In genomic region chr4:124940387-124940786, GRCh38 we compare ENCODE assay signal across 12 cellular contexts.
DNase-seq lines count a peak whose midpoint lies in the region; ATAC-seq and TF ChIP-seq lines count a peak whose summit lies in the region.
"Had no signal": no experiment of that assay in that cellular context is flagged by ENCODE, and none has a peak within 500 bp of the region (broad histone marks: within the 10 kb centered on the region; RNA-seq: fewer than 3 reads in every experiment).

No MANE protein-coding gene starts in this region.

- no peaks in the 10 kb centered on the region for H3K9me3 ChIP-seq in MM.1S (replicated peaks; ENCODE audit: insufficient read depth, low read length)

- peaks cover 7% of the 10 kb centered on the region for H3F3A ChIP-seq in MM.1S (ENCODE audit: insufficient read depth, low read length)

- H3K79me2 ChIP-seq in MM.1S (ENCODE audit: low read length), result no peaks in the 10 kb centered on the region

- DNase-seq in GM04503 (ENCODE audit: low read depth), result peak; percentile 94
- peak; percentile 96 for DNase-seq in foreskin melanocyte
- DNase-seq in renal cortical epithelial cell (ENCODE audit: low read depth), result peak; percentile 98
- DNase-seq in NCI-H2029 treated with DMSO at 0.1 percent for 48 hours (lab: John Stamatoyannopoulos, UW), result no peak
- no peak for DNase-seq in germinal center (ENCODE audit: low spot score)
- no peak for DNase-seq in NCI-H146 (lab: John Stamatoyannopoulos, UW)
- no peak for DNase-seq in MM.1S
- DNase-seq: GF-D8; NCI-H1930; stimulated activated naive CD8-positive, alpha-beta T cell treated with anti-CD3 and anti-CD28 coated beads, Interleukin-15, amount 100 ng/mL, for 72 hours had no signal

- no peaks in the 10 kb centered on the region for H3K27me3 ChIP-seq in MM.1S (replicated peaks; ENCODE audit: insufficient read depth, low read length)

- no peak overlapping the region for H3K4me3 ChIP-seq in MM.1S (ENCODE audit: low read length)

- H3K4me2 ChIP-seq in MM.1S (ENCODE audit: low read depth, low read length), result no peak overlapping the region

- no peak for TF ChIP-seq CTCF in MM.1S (IDR thresholded peaks at IDR 0.05; ENCODE audit: low read length)

- no peaks in the 10 kb centered on the region for H3K9me2 ChIP-seq in MM.1S (replicated peaks; ENCODE audit: insufficient read depth, low read length)

- H4K20me1 ChIP-seq in MM.1S (ENCODE audit: insufficient read depth, low read length), result no peaks in the 10 kb centered on the region

- peaks cover 7% of the 10 kb centered on the region for H3K4me1 ChIP-seq in MM.1S (ENCODE audit: low read length)

- no peak overlapping the region for H3K9ac ChIP-seq in MM.1S (ENCODE audit: low read length)

- H2AFZ ChIP-seq in MM.1S (ENCODE audit: low read length), result no peak overlapping the region

- ATAC-seq in SK-N-SH treated with all-trans-retinoic acid at 6 μM for 48 hours, result peak; percentile 62
- ATAC-seq: activated naive CD4-positive, alpha-beta T cell treated with anti-CD3 and anti-CD28 coated beads, Interleukin-2, amount 50 U/mL, for 72 hours; stimulated activated naive CD8-positive, alpha-beta T cell treated with anti-CD3 and anti-CD28 coated beads, Interleukin-15, amount 100 ng/mL, for 72 hours had no signal

- H3K36me3 ChIP-seq in MM.1S (replicated peaks; ENCODE audit: insufficient read depth, low read length), result no peaks in the 10 kb centered on the region

- no peak overlapping the region for H3K27ac ChIP-seq in MM.1S (ENCODE audit: low read length)

TF ChIP-seq in SK-N-SH treated with all-trans-retinoic acid at 6 μM for 48 hours, 23 proteins besides CTCF, POLR2A, EP300 and RAD21:
- TF ChIP-seq CREB5 (CRISPR knock-in tag; IDR thresholded peaks at IDR 0.05; ENCODE audit: low read depth) (peak; percentile 92), ZC3H10 (CRISPR knock-in tag; IDR thresholded peaks at IDR 0.05) (no peak; the same call in 1 of the 2 replicates), ISL1 (CRISPR knock-in tag; IDR thresholded peaks at IDR 0.05) (peak; percentile 92), TOX (CRISPR knock-in tag; IDR thresholded peaks at IDR 0.05; ENCODE audit: borderline replicate concordance) (peak; percentile 61; the same call in 1 of the 2 replicates)

Comparison
In these comparisons a context has a peak if more than half of its experiments do, and no peak if none do; other contexts are left out.
1. DNase-seq: peak in GM04503 (single experiment), foreskin melanocyte (single experiment) and renal cortical epithelial cell (single experiment); none in NCI-H2029 treated with DMSO at 0.1 percent for 48 hours (single experiment), germinal center (single experiment), NCI-H146 (single experiment) and MM.1S (single experiment).